Comparison of ENCODE assay signal across 8 cellular contexts in the genomic region with DNA sequence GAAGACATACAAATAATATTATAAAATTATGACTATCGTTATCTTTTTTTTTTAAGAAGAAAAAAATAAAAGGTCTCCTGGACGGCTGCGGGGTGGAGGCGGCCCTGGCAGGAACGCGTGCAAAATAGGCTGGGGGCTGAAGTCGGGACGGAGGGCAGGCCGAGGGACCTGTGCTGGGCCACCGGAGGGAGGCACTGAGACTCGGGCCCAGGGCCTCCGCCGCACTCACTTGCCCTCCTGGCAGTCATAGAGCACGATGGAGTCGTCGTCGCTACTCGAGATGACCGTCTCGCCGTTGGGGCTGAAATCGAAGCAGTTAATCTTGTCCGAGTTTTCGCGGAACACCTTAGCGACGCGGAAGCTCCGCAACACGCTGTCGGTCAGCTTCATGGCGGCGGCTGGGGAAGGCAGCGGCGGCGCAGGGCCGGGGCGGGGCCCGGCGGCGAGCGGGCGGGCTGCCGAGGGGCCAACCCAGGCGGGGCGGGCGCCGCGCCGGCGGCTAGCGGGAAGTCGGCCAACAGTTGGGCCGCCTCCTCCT. TPM values are rescaled to one million over a fixed set of nuclear protein-coding genes. Genes with fewer than 3 reads are reported as not detected.
DNase-seq lines count a peak whose midpoint lies in the region; ATAC-seq and TF ChIP-seq lines count a peak whose summit lies in the region.

No MANE protein-coding gene starts in this region.

- H3K27me3 Mint-ChIP-seq in central memory CD8-positive, alpha-beta T cell, result no peaks in the 10 kb centered on the region

- no peaks in the 10 kb centered on the region for H3K27me3 ChIP-seq in left lung

- peaks cover 17 to 71% of the 10 kb centered on the region in 2 donors for H3K4me1 ChIP-seq in left lung

- peak overlapping the region; percentile 94 for H3K27ac Mint-ChIP-seq in central memory CD8-positive, alpha-beta T cell (ENCODE audit: low read depth)

- H3K4me3 ChIP-seq in left lung, result peak overlapping the region; percentile 56 to 83

- intact Hi-C loops in left lung (cut with DNase I), result no loop called here

- DNase-seq in COLO668 (lab: John Stamatoyannopoulos, UW; ENCODE audit: unreplicated experiment), result peak; percentile 71
- DNase-seq in central memory CD8-positive, alpha-beta T cell (ENCODE audit: low spot score in 2 of 2), result no peak
- DNase-seq in left lung, result peak in 1 of 2 donors; percentile 93
- peak in 2 of 3 donors; percentile 33 to 56 for DNase-seq in stimulated activated CD4-positive, alpha-beta T cell treated with anti-CD3 and anti-CD28 coated beads, TNF-alpha, amount 100 ng/mL, for 48 hours (ENCODE audit: low read depth in 3 of 3)
- DNase-seq in 8988T, result no peak

- H3K27ac ChIP-seq in left lung, result peak overlapping the region; percentile 95 to 96

- TF ChIP-seq CTCF in left lung (IDR thresholded peaks at IDR 0.05), result peak in 1 of 2 donors; percentile 27

- peak overlapping the region; percentile 95 for H3K4me3 Mint-ChIP-seq in central memory CD8-positive, alpha-beta T cell

- ATAC-seq in GM19372 (IDR thresholded peaks at IDR 0.05; ENCODE audit: low read depth, unreplicated experiment) (peak; percentile 58), HG03432 (IDR thresholded peaks at IDR 0.05; ENCODE audit: unreplicated experiment) (peak; percentile 69), SK-N-SH treated with all-trans-retinoic acid at 6 μM for 48 hours (peak; percentile 76), left lung (peak; percentile 79)
- peak; percentile 52 for ATAC-seq in central memory CD8-positive, alpha-beta T cell (replicated peaks; ENCODE audit: extremely low read depth, poor library complexity, severe bottlenecking)

- no peaks in the 10 kb centered on the region for H3K9me3 Mint-ChIP-seq in central memory CD8-positive, alpha-beta T cell

- peaks cover 74% of the 10 kb centered on the region for H3K4me1 Mint-ChIP-seq in central memory CD8-positive, alpha-beta T cell

- no peaks in the 10 kb centered on the region for H3K9me3 ChIP-seq in left lung

- peaks cover 0 to 27% of the 10 kb centered on the region in 2 donors for H3K36me3 ChIP-seq in left lung

- H3K36me3 Mint-ChIP-seq in central memory CD8-positive, alpha-beta T cell (ENCODE audit: insufficient read depth), result peaks cover 45% of the 10 kb centered on the region

TF ChIP-seq in SK-N-SH treated with all-trans-retinoic acid at 6 μM for 48 hours, 23 proteins besides CTCF, POLR2A, EP300 and RAD21:
- TF ChIP-seq BACH2 (CRISPR knock-in tag; IDR thresholded peaks at IDR 0.05; ENCODE audit: borderline replicate concordance), result no peak
- TF ChIP-seq ARNTL (CRISPR knock-in tag; IDR thresholded peaks at IDR 0.05; ENCODE audit: borderline replicate concordance, low read depth), result no peak
- TF ChIP-seq TCF4 (CRISPR knock-in tag; IDR thresholded peaks at IDR 0.05; ENCODE audit: borderline replicate concordance), result no peak
- no peak for TF ChIP-seq OSR1 (CRISPR knock-in tag; IDR thresholded peaks at IDR 0.05)
- no peak for TF ChIP-seq RARB (CRISPR knock-in tag; IDR thresholded peaks at IDR 0.05)
- TF ChIP-seq CSRNP3 (CRISPR knock-in tag; IDR thresholded peaks at IDR 0.05), result no peak
- TF ChIP-seq ZC3H10 (CRISPR knock-in tag; IDR thresholded peaks at IDR 0.05), result no peak
- TF ChIP-seq POU6F1 (CRISPR knock-in tag; IDR thresholded peaks at IDR 0.05; ENCODE audit: borderline replicate concordance, low read depth), result no peak
- TF ChIP-seq CSDC2 (CRISPR knock-in tag; IDR thresholded peaks at IDR 0.05), result no peak
- TF ChIP-seq ZNF8 (CRISPR knock-in tag; IDR thresholded peaks at IDR 0.05), result no peak

RNA-seq across cellular contexts. Expression of gene WDR82, which starts 0.4 kb away (rescaled TPM):
- 10 to 100 TPM; 60.2 to 67.9 TPM for total RNA-seq in left lung

RNA-seq across cellular contexts. Expression of gene GLYCTK, which starts 9.6 kb away (rescaled TPM):
- 10 to 100 TPM in 1 of 2 donors, 1 to 10 TPM in 1; 8.9 to 13.7 TPM for total RNA-seq in left lung

RNA-seq across cellular contexts. Expression of gene PPM1M, which starts 32.5 kb away (rescaled TPM):
- 10 to 100 TPM; 33.1 to 48.3 TPM for total RNA-seq in left lung

RNA-seq across cellular contexts. Expression of gene DNAH1, which starts 38.1 kb away (rescaled TPM):
- total RNA-seq in left lung, result 1 to 10 TPM; 6.5 to 7.7 TPM

RNA-seq across cellular contexts. Expression of gene TWF2, which starts 39.1 kb away (rescaled TPM):
- 10 to 100 TPM; 47.7 to 77.5 TPM for total RNA-seq in left lung

Comparison
In these comparisons a context has a peak if more than half of its experiments do, and no peak if none do; other contexts are left out.
1. DNase-seq: peak in COLO668 (single experiment) and stimulated activated CD4-positive, alpha-beta T cell treated with anti-CD3 and anti-CD28 coated beads, TNF-alpha, amount 100 ng/mL, for 48 hours (2 of 3); none in central memory CD8-positive, alpha-beta T cell (0 of 2) and 8988T (single experiment).
2. Peak in every context shown above with its lines, with median percentiles within 50 percentile points of each other: ATAC-seq.